In genomic region chr19:37136118-37136517, GRCh38 we compare ENCODE assay signal across 8 cellular contexts. TPM values are rescaled to one million over a fixed set of nuclear protein-coding genes. Genes with fewer than 3 reads are reported as not detected.
"Had no signal": no experiment of that assay in that cellular context is flagged by ENCODE, and none has a peak within 500 bp of the region (broad histone marks: within the 10 kb centered on the region; RNA-seq: fewer than 3 reads in every experiment).

No MANE protein-coding gene starts in this region.

- ATAC-seq: GM23338 had no signal

- H3K4me3 ChIP-seq: GM23338 had no signal

- FAIRE-seq: H1, H54, HTR-8/SVneo had no signal

- DNase-seq: H9, HCEC 1CT, KG1 had no signal

- H3K4me2 ChIP-seq: GM23338 had no signal

- H2AFZ ChIP-seq: GM23338 had no signal

RNA-seq across cellular contexts. Expression of gene ZNF420, which starts 57.9 kb away (rescaled TPM):
- total RNA-seq: HT-29 had no signal
